Comparison of ENCODE assay signal across 29 cellular contexts in genomic region chr15:60217161-60217560, GRCh38.
"Had no signal": no experiment of that assay in that cellular context is flagged by ENCODE, and none has a peak within 500 bp of the region (broad histone marks: within the 10 kb centered on the region; RNA-seq: fewer than 3 reads in every experiment).

No MANE protein-coding gene starts in this region.

- H3K4me1 ChIP-seq: colonic mucosa, esophagus muscularis mucosa, foreskin keratinocyte, gastrocnemius medialis, gastroesophageal sphincter, heart left ventricle, heart right ventricle had no signal

- H3K36me3 ChIP-seq: colonic mucosa, esophagus muscularis mucosa, esophagus squamous epithelium, gastrocnemius medialis, gastroesophageal sphincter, heart left ventricle, heart right ventricle had no signal

- H3K27me3 ChIP-seq: colonic mucosa, gastrocnemius medialis, hepatocyte had no signal

- H2AFZ ChIP-seq: hepatocyte had no signal

- H3K4me3 ChIP-seq: colonic mucosa, coronary artery, dorsolateral prefrontal cortex, esophagus muscularis mucosa, esophagus squamous epithelium, gastrocnemius medialis, gastroesophageal sphincter, heart left ventricle, heart right ventricle, hepatocyte had no signal

- H3K79me2 ChIP-seq: hepatocyte had no signal

- H3K9me3 ChIP-seq: colonic mucosa, esophagus muscularis mucosa, esophagus squamous epithelium, gastrocnemius medialis, gastroesophageal sphincter, heart left ventricle, heart right ventricle had no signal

- H3K9me3 Mint-ChIP-seq: dendritic cell treated with granulocyte-macrophage colony-stimulating factor and Interleukin-4, amounts not matched to agents 40 ng/mL and 50 ng/mL, for 4 days; effector memory CD8-positive, alpha-beta T cell; endodermal cell had no signal

- H3K27ac Mint-ChIP-seq: dendritic cell treated with granulocyte-macrophage colony-stimulating factor and Interleukin-4, amounts not matched to agents 40 ng/mL and 50 ng/mL, for 4 days; effector memory CD8-positive, alpha-beta T cell; endodermal cell had no signal

- FAIRE-seq: endometrium, endothelial cell of umbilical vein, frontal cortex had no signal

- H3K27ac ChIP-seq: colonic mucosa, coronary artery, dorsolateral prefrontal cortex, epithelial cell of prostate, esophagus muscularis mucosa, esophagus squamous epithelium, foreskin keratinocyte, gastrocnemius medialis, gastroesophageal sphincter, heart left ventricle, heart right ventricle, hepatocyte had no signal

- H3K27me3 Mint-ChIP-seq: dendritic cell treated with granulocyte-macrophage colony-stimulating factor and Interleukin-4, amounts not matched to agents 40 ng/mL and 50 ng/mL, for 4 days had no signal

- DNase-seq: colonic mucosa; cortex of kidney; dermis blood vessel endothelial cell; dorsolateral prefrontal cortex; effector CD4-positive, alpha-beta T cell; effector CD8-positive, alpha-beta T cell; effector memory CD4-positive, alpha-beta T cell; effector memory CD8-positive, alpha-beta T cell; endodermal cell; erythroblast; esophagus squamous epithelium; foreskin fibroblast; foreskin keratinocyte; foreskin melanocyte; gastrocnemius medialis; glutamatergic neuron; head of caudate nucleus; heart left ventricle; heart right ventricle had no signal

- ATAC-seq: effector memory CD8-positive, alpha-beta T cell; esophagus mucosa; foreskin keratinocyte; gastrocnemius medialis; gastroesophageal sphincter; heart left ventricle; heart right ventricle had no signal

- H3K4me2 ChIP-seq: hepatocyte had no signal

- H3K4me3 Mint-ChIP-seq: dendritic cell treated with granulocyte-macrophage colony-stimulating factor and Interleukin-4, amounts not matched to agents 40 ng/mL and 50 ng/mL, for 4 days; effector memory CD8-positive, alpha-beta T cell; endodermal cell had no signal
